ENCODE assay signal across 9 cellular contexts in genomic region chr2:71417300-71418202, GRCh38. TPM values are rescaled to one million over a fixed set of nuclear protein-coding genes. Genes with fewer than 3 reads are reported as not detected.
A peak's percentile ranks its signal among the peaks of the same experiment; 100 is the strongest.
DNase-seq lines count a peak whose midpoint lies in the region; ATAC-seq and TF ChIP-seq lines count a peak whose summit lies in the region.
"Had no signal": no experiment of that assay in that cellular context is flagged by ENCODE, and none has a peak within 500 bp of the region (broad histone marks: within the 10 kb centered on the region; RNA-seq: fewer than 3 reads in every experiment).

No MANE protein-coding gene starts in this region.

- peak overlapping the region; percentile 67 for H3K4me3 Mint-ChIP-seq in MCF 10A (ENCODE audit: unreplicated experiment)

- H3K9me3 ChIP-seq in BLaER1: no peaks in the 10 kb centered on the region
- no peaks in the 10 kb centered on the region for H3K9me3 ChIP-seq in mononuclear cell (ENCODE audit: low read depth, low read length)

- H3K27ac ChIP-seq in BLaER1: peak overlapping the region; percentile 55
- peak overlapping the region; percentile 47 for H3K27ac ChIP-seq in KMS-11

- peak overlapping the region; percentile 53; the same call in 1 of the 2 replicates for H3K9ac ChIP-seq in BLaER1
- H3K9ac ChIP-seq in KMS-11: no peak overlapping the region; the same call in 1 of the 2 replicates

- ATAC-seq in GM21515 (IDR thresholded peaks at IDR 0.05; ENCODE audit: unreplicated experiment) (no peak), HG02852 (IDR thresholded peaks at IDR 0.05; ENCODE audit: unreplicated experiment) (no peak), GM18519 (IDR thresholded peaks at IDR 0.05; ENCODE audit: low FRiP score, unreplicated experiment) (no peak)

- no peaks in the 10 kb centered on the region for H3K27me3 ChIP-seq in BLaER1
- H3K27me3 ChIP-seq in KMS-11 (ENCODE audit: insufficient read depth, low read depth): no peaks in the 10 kb centered on the region
- H3K27me3 ChIP-seq in mononuclear cell (ENCODE audit: insufficient read depth, low read length): no peaks in the 10 kb centered on the region

- H4K20me1 ChIP-seq in BLaER1 (no peaks in the 10 kb centered on the region), KMS-11 (ENCODE audit: insufficient read depth) (no peaks in the 10 kb centered on the region)

- H3K4me3 ChIP-seq in BLaER1: peak overlapping the region; percentile 55
- no peak overlapping the region for H3K4me3 ChIP-seq in KMS-11 (IDR thresholded peaks at IDR 0.05; ENCODE audit: insufficient read depth, low read depth, low read length)
- H3K4me3 ChIP-seq in mononuclear cell (ENCODE audit: low read length): peak overlapping the region; percentile 17

- intact Hi-C loops in MCF 10A (cut with micrococcal nuclease): no loop called here

- no peak overlapping the region for H2AFZ ChIP-seq in KMS-11 (ENCODE audit: low read depth)

- peaks cover 5% of the 10 kb centered on the region; the same call in 1 of the 2 replicates for H3K79me2 ChIP-seq in KMS-11 (ENCODE audit: insufficient read depth, low read depth)

- H3K36me3 Mint-ChIP-seq in MCF 10A (ENCODE audit: insufficient read depth, unreplicated experiment): peaks cover 15% of the 10 kb centered on the region

- no peaks in the 10 kb centered on the region for H3K27me3 Mint-ChIP-seq in MCF 10A (ENCODE audit: insufficient read depth, unreplicated experiment)

- H3K9me3 Mint-ChIP-seq in MCF 10A (ENCODE audit: unreplicated experiment): no peaks in the 10 kb centered on the region

- peaks cover 6% of the 10 kb centered on the region for H3K4me1 Mint-ChIP-seq in MCF 10A (ENCODE audit: insufficient read depth, unreplicated experiment)

- POLR2A ChIA-PET in MCF 10A (lab: Yijun Ruan, JAX): interaction anchor here (0.8 to 1.9 kb wide), 7 partner anchors 9 to 287 kb away, joined by 3 to 6 read pairs (median 4); partner anchors contain the start of genes DYSF and MPHOSPH10

- H3K4me1 ChIP-seq in BLaER1 (peaks cover 7% of the 10 kb centered on the region), KMS-11 (ENCODE audit: low read depth, poor library complexity, severe bottlenecking) (peaks cover 8% of the 10 kb centered on the region), mononuclear cell (ENCODE audit: insufficient read depth, low read length) (peaks cover 3% of the 10 kb centered on the region)

- CTCF ChIA-PET in MCF 10A (lab: Yijun Ruan, JAX): interaction anchor here (1.0 kb wide), 1 partner anchor 87 kb away, joined by 3 read pairs; no protein-coding TSS in a partner anchor

- H3K4me2 ChIP-seq in BLaER1: peak overlapping the region; percentile 73
- H3K4me2 ChIP-seq in KMS-11: peak overlapping the region; percentile 51; the same call in 1 of the 2 replicates

- BruUV-seq in MCF 10A (replicated peaks; lab: Mats Ljungman, UMichigan): TSS peak; percentile 54

- peaks cover 14% of the 10 kb centered on the region for H3K36me3 ChIP-seq in BLaER1
- H3K36me3 ChIP-seq in KMS-11 (ENCODE audit: insufficient read depth): no peaks in the 10 kb centered on the region

- peak overlapping the region; percentile 10 for H3K27ac Mint-ChIP-seq in MCF 10A (ENCODE audit: low read depth, unreplicated experiment)

- no peak for TF ChIP-seq CTCF in KMS-11 (conservative IDR thresholded peaks at IDR 0.05; ENCODE audit: low read depth, low read length)
- TF ChIP-seq CTCF in MCF 10A (IDR thresholded peaks at IDR 0.05; ENCODE audit: unreplicated experiment): no peak

- DNase-seq in MCF 10A (ENCODE audit: unreplicated experiment): no peak
- DNase-seq in NCI-H345 (lab: John Stamatoyannopoulos, UW): no peak
- DNase-seq: activated CD8-positive, alpha-beta memory T cell treated with anti-CD3 and anti-CD28 coated beads, Interleukin-2, amount 50 U/mL, for 48 hours had no signal

RNA-seq across cellular contexts. Expression of gene DYSF, which starts 35.8 kb away (rescaled TPM):
- total RNA-seq in MCF 10A (2022) (2.0 and 2.1 TPM in 2 replicates), mononuclear cell (13.3 TPM)
